Comparison of ENCODE assay signal across 1 cellular context in the genomic region with DNA sequence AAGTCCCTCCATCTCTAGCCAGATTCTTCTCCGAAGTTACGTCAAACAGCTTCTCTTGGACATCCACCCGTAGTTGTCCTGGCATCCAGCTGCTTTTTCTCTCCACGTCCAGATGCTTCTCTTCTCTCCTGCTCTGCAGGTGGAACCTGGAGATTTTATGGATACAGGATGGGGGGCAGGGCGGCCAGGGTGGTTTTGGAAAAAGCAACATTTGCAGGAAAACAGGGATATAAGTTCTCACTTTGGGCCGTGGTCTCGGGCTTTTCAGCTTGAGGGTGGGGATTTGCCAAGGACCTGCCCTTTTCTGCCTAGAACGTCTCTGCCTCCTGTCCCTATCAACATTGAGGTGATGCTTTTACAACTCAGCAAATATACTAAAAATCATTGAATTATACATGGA.
TF ChIP-seq lines count a peak whose summit lies in the region.

No MANE protein-coding gene starts in this region.

TF ChIP-seq in A549, 52 proteins besides CTCF, POLR2A, EP300 and RAD21 (continued from another document):
- TF ChIP-seq TFCP2L1 (CRISPR knock-in tag; IDR thresholded peaks at IDR 0.05) (no peak), CHD4 (IDR thresholded peaks at IDR 0.05; ENCODE audit: borderline replicate concordance) (no peak), NFE2L2 (conservative IDR thresholded peaks at IDR 0.05; ENCODE audit: low read length) (no peak), MAFK (IDR thresholded peaks at IDR 0.05; ENCODE audit: partially characterized antibody) (no peak), CEBPB (IDR thresholded peaks at IDR 0.05) (no peak), CBX2 (IDR thresholded peaks at IDR 0.05; ENCODE audit: borderline replicate concordance, low read depth) (no peak), RARB (CRISPR knock-in tag; IDR thresholded peaks at IDR 0.05) (no peak), HDAC2 (IDR thresholded peaks at IDR 0.05) (no peak), RNF2 (IDR thresholded peaks at IDR 0.05; ENCODE audit: borderline replicate concordance, low read depth) (no peak), POLR2AphosphoS2 (conservative IDR thresholded peaks at IDR 0.05; ENCODE audit: low read length) (no peak)
- TF ChIP-seq, protein P1, sequence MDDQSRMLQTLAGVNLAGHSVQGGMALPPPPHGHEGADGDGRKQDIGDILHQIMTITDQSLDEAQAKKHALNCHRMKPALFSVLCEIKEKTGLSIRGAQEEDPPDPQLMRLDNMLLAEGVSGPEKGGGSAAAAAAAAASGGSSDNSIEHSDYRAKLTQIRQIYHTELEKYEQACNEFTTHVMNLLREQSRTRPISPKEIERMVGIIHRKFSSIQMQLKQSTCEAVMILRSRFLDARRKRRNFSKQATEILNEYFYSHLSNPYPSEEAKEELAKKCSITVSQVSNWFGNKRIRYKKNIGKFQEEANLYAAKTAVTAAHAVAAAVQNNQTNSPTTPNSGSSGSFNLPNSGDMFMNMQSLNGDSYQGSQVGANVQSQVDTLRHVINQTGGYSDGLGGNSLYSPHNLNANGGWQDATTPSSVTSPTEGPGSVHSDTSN (IDR thresholded peaks at IDR 0.05): no peak
- TF ChIP-seq, protein P2, sequence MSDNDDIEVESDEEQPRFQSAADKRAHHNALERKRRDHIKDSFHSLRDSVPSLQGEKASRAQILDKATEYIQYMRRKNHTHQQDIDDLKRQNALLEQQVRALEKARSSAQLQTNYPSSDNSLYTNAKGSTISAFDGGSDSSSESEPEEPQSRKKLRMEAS (IDR thresholded peaks at IDR 0.05): no peak
- TF ChIP-seq, protein P3, sequence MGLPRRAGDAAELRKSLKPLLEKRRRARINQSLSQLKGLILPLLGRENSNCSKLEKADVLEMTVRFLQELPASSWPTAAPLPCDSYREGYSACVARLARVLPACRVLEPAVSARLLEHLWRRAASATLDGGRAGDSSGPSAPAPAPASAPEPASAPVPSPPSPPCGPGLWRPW (IDR thresholded peaks at IDR 0.05): no peak
TF ChIP-seq in A549: peak in this region for 0.
